In the genomic region with DNA sequence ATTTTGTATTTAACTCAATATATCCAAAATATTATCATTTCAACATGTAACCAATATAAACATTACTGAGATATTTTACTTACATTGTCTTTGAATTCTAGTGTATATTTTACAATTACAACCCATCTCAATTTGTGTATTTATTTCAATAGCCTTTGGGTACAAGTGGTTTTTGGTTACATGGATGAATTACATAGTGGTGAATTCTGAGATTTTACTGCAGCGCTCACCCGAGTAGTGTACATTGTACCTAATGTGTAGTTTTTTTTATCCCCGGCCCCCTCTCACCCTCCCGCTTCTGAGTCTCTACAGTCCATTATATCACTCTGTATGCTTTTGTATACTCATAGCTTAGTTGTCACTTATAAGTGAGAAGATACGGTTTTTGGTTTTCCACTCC, we compare ENCODE assay signal across 22 cellular contexts.
"Had no signal": no experiment of that assay in that cellular context is flagged by ENCODE, and none has a peak within 500 bp of the region (broad histone marks: within the 10 kb centered on the region; RNA-seq: fewer than 3 reads in every experiment).

No MANE protein-coding gene starts in this region.

- FAIRE-seq: astrocyte had no signal

- ATAC-seq: activated CD8-positive, alpha-beta memory T cell treated with anti-CD3 and anti-CD28 coated beads, Interleukin-2, amount 10 ng/mL, durations not matched to agents 7 days and 5 days; activated naive CD4-positive, alpha-beta T cell treated with anti-CD3 and anti-CD28 coated beads, Interleukin-2, amount 50 U/mL, for 72 hours; activated naive CD8-positive, alpha-beta T cell treated with anti-CD3 and anti-CD28 coated beads, Interleukin-2, amount 50 U/mL, for 24 hours; activated T-cell treated with anti-CD3 and anti-CD28 coated beads, Interleukin-2, amount 50 U/mL, for 4 hours; T-helper 17 cell had no signal

- DNase-seq: activated B cell treated with CpG ODN at 0.5 μM for 24 hours; activated CD4-positive, alpha-beta T cell treated with anti-CD3 and anti-CD28 coated beads for 1 hour; activated CD4-positive, alpha-beta T cell treated with anti-CD3 and anti-CD28 coated beads, Interleukin-2, amount 10 ng/mL, durations not matched to agents 24 days and 14 days; activated CD4-positive, alpha-beta T cell treated with anti-CD3 and anti-CD28 coated beads, Interleukin-2, amount 50 U/mL, for 48 hours; activated CD8-positive, alpha-beta memory T cell treated with anti-CD3 and anti-CD28 coated beads, Interleukin-2, amount 10 ng/mL, durations not matched to agents 7 days and 5 days; activated effector memory CD4-positive, alpha-beta T cell treated with anti-CD3 and anti-CD28 coated beads, Interleukin-2, amount 50 U/mL, for 16 hours; activated naive CD4-positive, alpha-beta T cell treated with Interleukin-2 at 50 U/mL for 16 hours; activated naive CD8-positive, alpha-beta T cell treated with anti-CD3 and anti-CD28 coated beads, Interleukin-2, amount 50 U/mL, for 24 hours; activated T-cell treated with anti-CD3 and anti-CD28 coated beads, Interleukin-2, amount 50 U/mL, for 4 hours; amniotic stem cell; cortex of kidney; MM.1S; NCI-H1105; NCI-H1694 treated with DMSO at 0.1 percent for 48 hours; NCI-H2171 treated with DMSO at 0.1 percent for 48 hours; NCI-H226; NCI-H526; SIG-M5; T-helper 17 cell; T-helper 9 cell had no signal
